ENCODE assay signal across 17 cellular contexts in the genomic region with DNA sequence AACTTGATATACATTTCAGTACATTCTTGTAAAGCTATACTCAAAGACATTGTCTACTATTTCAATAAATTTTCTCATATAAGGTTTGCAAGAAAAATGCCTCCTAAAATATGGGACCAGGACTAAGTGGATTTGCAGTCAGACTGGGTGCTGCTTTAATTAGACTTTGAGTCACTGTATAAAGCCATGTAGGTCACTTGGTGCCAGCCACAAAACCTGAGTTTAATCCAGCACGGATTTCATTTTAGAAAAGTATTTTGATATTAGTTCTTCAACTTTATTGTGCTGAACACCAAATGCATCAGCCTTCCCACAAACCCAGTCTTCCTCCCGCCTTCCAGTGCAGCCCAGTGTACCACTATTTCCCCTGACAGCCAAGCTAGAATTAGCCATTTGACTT. TPM values are rescaled to one million over a fixed set of nuclear protein-coding genes. Genes with fewer than 3 reads are reported as not detected.
"Had no signal": no experiment of that assay in that cellular context is flagged by ENCODE, and none has a peak within 500 bp of the region (broad histone marks: within the 10 kb centered on the region; RNA-seq: fewer than 3 reads in every experiment).

No MANE protein-coding gene starts in this region.

- H3K9me3 ChIP-seq: breast epithelium, neutrophil, prostate gland, right lobe of liver, suprapubic skin had no signal

- H3K27me3 ChIP-seq: breast epithelium, right lobe of liver, suprapubic skin had no signal

- H3K27ac ChIP-seq: breast epithelium, neutrophil, prostate gland, right lobe of liver, suprapubic skin, WERI-Rb-1 had no signal

- DNase-seq: activated CD4-positive, alpha-beta memory T cell treated with anti-CD3 and anti-CD28 coated beads, Interleukin-2, amount 10 ng/mL, durations not matched to agents 7 days and 5 days; activated CD4-positive, alpha-beta T cell treated with anti-CD3 and anti-CD28 coated beads for 36 hours; activated gamma-delta T cell; activated naive CD8-positive, alpha-beta T cell treated with anti-CD3 and anti-CD28 coated beads for 36 hours; activated T-cell treated with anti-CD3 and anti-CD28 coated beads, Interleukin-2, amount 50 U/mL, for 48 hours; naive thymus-derived CD8-positive, alpha-beta T cell; right lobe of liver; stimulated activated CD4-positive, alpha-beta T cell treated with anti-CD3 and anti-CD28 coated beads, Interleukin-2, amount 100 ng/mL, for 48 hours; stimulated activated naive CD4-positive, alpha-beta T cell treated with Interleukin-2 at 50 U/mL for 16 hours; T1000; WERI-Rb-1 had no signal

- ATAC-seq: activated CD4-positive, alpha-beta T cell treated with anti-CD3 and anti-CD28 coated beads for 36 hours; naive thymus-derived CD8-positive, alpha-beta T cell; right lobe of liver had no signal

- H3K4me1 ChIP-seq: breast epithelium, prostate gland, right lobe of liver, suprapubic skin had no signal

- FAIRE-seq: endometrium, frontal cortex had no signal

- H3K36me3 ChIP-seq: breast epithelium, neutrophil, prostate gland, right lobe of liver, suprapubic skin, WERI-Rb-1 had no signal

- H3K4me3 ChIP-seq: breast epithelium, prostate gland, right lobe of liver, suprapubic skin had no signal

RNA-seq across cellular contexts. Expression of gene NID2, which starts 9.9 kb away (rescaled TPM):
- total RNA-seq: activated CD4-positive, alpha-beta T cell treated with anti-CD3 and anti-CD28 coated beads for 36 hours; activated naive CD8-positive, alpha-beta T cell treated with anti-CD3 and anti-CD28 coated beads for 36 hours; naive thymus-derived CD8-positive, alpha-beta T cell had no signal
